16 cellular contexts compared by ENCODE assay signal in genomic region chr19:11115895-11116446, GRCh38.
"Had no signal": no experiment of that assay in that cellular context is flagged by ENCODE, and none has a peak within 500 bp of the region (broad histone marks: within the 10 kb centered on the region; RNA-seq: fewer than 3 reads in every experiment).

No MANE protein-coding gene starts in this region.

- H3K27me3 Mint-ChIP-seq: activated CD4-positive, alpha-beta T cell treated with anti-CD3 and anti-CD28 coated beads, Interleukin-2, amount 10 ng/mL, durations not matched to agents 24 days and 14 days; activated naive CD4-positive, alpha-beta T cell treated with anti-CD3 and anti-CD28 coated beads, Interleukin-2, amount 10 ng/mL, durations not matched to agents 7 days and 5 days had no signal

- H3K4me3 Mint-ChIP-seq: activated B cell treated with CpG ODN at 0.5 μM for 24 hours; activated CD4-positive, alpha-beta T cell treated with anti-CD3 and anti-CD28 coated beads, Interleukin-2, amount 10 ng/mL, durations not matched to agents 24 days and 14 days; activated naive CD4-positive, alpha-beta T cell treated with anti-CD3 and anti-CD28 coated beads, Interleukin-2, amount 10 ng/mL, durations not matched to agents 7 days and 5 days; activated T-helper 1 cell treated with anti-CD3 and anti-CD28 coated beads, Interleukin-12 subunit alpha, Interleukin-12 subunit beta, Interleukin-2, Interleukin-4 antibody, amounts not matched to agents 30 ng/mL and 10 ng/mL and 1 ng/mL, durations not matched to agents 14 hours and 24 hours and 36 hours; stimulated activated naive B cell treated with anti-CD40 and anti-IgM and Interleukin-4, amounts not matched to agents 10 μg/mL and 1 μg/mL and 100 μg/mL, for 72 hours had no signal

- H3K4me1 ChIP-seq: transverse colon had no signal

- H3K27me3 ChIP-seq: transverse colon had no signal

- H2AFZ ChIP-seq: parathyroid adenoma had no signal

- H3K9ac ChIP-seq: parathyroid adenoma had no signal

- H3K9me3 ChIP-seq: transverse colon had no signal

- H3K4me1 Mint-ChIP-seq: activated B cell treated with CpG ODN at 0.5 μM for 24 hours; activated naive CD4-positive, alpha-beta T cell treated with anti-CD3 and anti-CD28 coated beads, Interleukin-2, amount 10 ng/mL, durations not matched to agents 7 days and 5 days had no signal

- H3K9me3 Mint-ChIP-seq: activated B cell treated with CpG ODN at 0.5 μM for 24 hours; activated CD4-positive, alpha-beta T cell treated with anti-CD3 and anti-CD28 coated beads, Interleukin-2, amount 10 ng/mL, durations not matched to agents 24 days and 14 days; activated naive CD4-positive, alpha-beta T cell treated with anti-CD3 and anti-CD28 coated beads, Interleukin-2, amount 10 ng/mL, durations not matched to agents 7 days and 5 days; activated T-helper 1 cell treated with anti-CD3 and anti-CD28 coated beads, Interleukin-12 subunit alpha, Interleukin-12 subunit beta, Interleukin-2, Interleukin-4 antibody, amounts not matched to agents 30 ng/mL and 10 ng/mL and 1 ng/mL, durations not matched to agents 14 hours and 24 hours and 36 hours; stimulated activated naive B cell treated with anti-CD40 and anti-IgM and Interleukin-4, amounts not matched to agents 10 μg/mL and 1 μg/mL and 100 μg/mL, for 72 hours had no signal

- H3K27ac ChIP-seq: coronary artery, parathyroid adenoma, transverse colon had no signal

- H3K79me2 ChIP-seq: parathyroid adenoma had no signal

- H3K4me3 ChIP-seq: coronary artery, transverse colon had no signal

- H3K27ac Mint-ChIP-seq: activated B cell treated with CpG ODN at 0.5 μM for 24 hours; activated CD4-positive, alpha-beta T cell treated with anti-CD3 and anti-CD28 coated beads, Interleukin-2, amount 10 ng/mL, durations not matched to agents 24 days and 14 days; activated naive CD4-positive, alpha-beta T cell treated with anti-CD3 and anti-CD28 coated beads, Interleukin-2, amount 10 ng/mL, durations not matched to agents 7 days and 5 days; activated T-helper 1 cell treated with anti-CD3 and anti-CD28 coated beads, Interleukin-12 subunit alpha, Interleukin-12 subunit beta, Interleukin-2, Interleukin-4 antibody, amounts not matched to agents 30 ng/mL and 10 ng/mL and 1 ng/mL, durations not matched to agents 14 hours and 24 hours and 36 hours had no signal

- DNase-seq: activated B cell treated with CpG ODN at 0.5 μM for 24 hours; activated CD4-positive, alpha-beta T cell treated with anti-CD3 and anti-CD28 coated beads, Interleukin-2, amount 10 ng/mL, durations not matched to agents 24 days and 14 days; activated CD8-positive, alpha-beta memory T cell treated with anti-CD3 and anti-CD28 coated beads, Interleukin-2, amount 50 U/mL, for 48 hours; activated naive CD4-positive, alpha-beta T cell treated with anti-CD3 and anti-CD28 coated beads, Interleukin-2, amount 10 ng/mL, durations not matched to agents 7 days and 5 days; caudate nucleus; foreskin melanocyte; head of caudate nucleus; kidney glomerular epithelial cell; stimulated activated CD4-positive, alpha-beta T cell treated with anti-CD3 and anti-CD28 coated beads, Interleukin-2, amount 100 ng/mL, for 48 hours; stimulated activated naive B cell treated with anti-CD40 and anti-IgM and Interleukin-4, amounts not matched to agents 10 μg/mL and 1 μg/mL and 100 μg/mL, for 72 hours; substantia nigra; T-helper 2 cell; transverse colon had no signal

- ATAC-seq: stimulated activated naive B cell treated with anti-CD40 and anti-IgM and Interleukin-4, amounts not matched to agents 10 μg/mL and 1 μg/mL and 100 μg/mL, for 72 hours had no signal
